In genomic region chr17:75242461-75243042, GRCh38 we compare ENCODE assay signal across 10 cellular contexts. TPM values are rescaled to one million over a fixed set of nuclear protein-coding genes. Genes with fewer than 3 reads are reported as not detected.
DNase-seq lines count a peak whose midpoint lies in the region; ATAC-seq and TF ChIP-seq lines count a peak whose summit lies in the region.
"Had no signal": no experiment of that assay in that cellular context is flagged by ENCODE, and none has a peak within 500 bp of the region (broad histone marks: within the 10 kb centered on the region; RNA-seq: fewer than 3 reads in every experiment).

No MANE protein-coding gene starts in this region.

- peaks cover 29% of the 10 kb centered on the region for H3K4me1 ChIP-seq in CD8-positive, alpha-beta memory T cell (ENCODE audit: insufficient read depth, low read length)
- H3K4me1 ChIP-seq in left ventricle myocardium inferior = peaks cover 31% of the 10 kb centered on the region
- H3K4me1 ChIP-seq: HAP-1 had no signal

- H3K36me3 Mint-ChIP-seq in CD8-positive, alpha-beta memory T cell = peaks cover 3 to 94% (median 24%) of the 10 kb centered on the region in 3 donors
- H3K36me3 Mint-ChIP-seq in activated T-helper 1 cell treated with anti-CD3 and anti-CD28 coated beads, Interleukin-12 subunit alpha, Interleukin-12 subunit beta, Interleukin-2, Interleukin-4 antibody, amounts not matched to agents 30 ng/mL and 10 ng/mL and 1 ng/mL, durations not matched to agents 14 hours and 24 hours and 36 hours (ENCODE audit: low read depth) = peaks cover 58% of the 10 kb centered on the region
- H3K36me3 Mint-ChIP-seq in nephron progenitor cell (ENCODE audit: low read depth) = peaks cover 35% of the 10 kb centered on the region

- peak overlapping the region; percentile 87 to 99 (median 96) for H3K27ac Mint-ChIP-seq in CD8-positive, alpha-beta memory T cell
- H3K27ac Mint-ChIP-seq in activated T-helper 1 cell treated with anti-CD3 and anti-CD28 coated beads, Interleukin-12 subunit alpha, Interleukin-12 subunit beta, Interleukin-2, Interleukin-4 antibody, amounts not matched to agents 30 ng/mL and 10 ng/mL and 1 ng/mL, durations not matched to agents 14 hours and 24 hours and 36 hours = peak overlapping the region; percentile 90
- H3K27ac Mint-ChIP-seq in nephron progenitor cell = peak overlapping the region; percentile 24

- no peaks in the 10 kb centered on the region for H3K9me3 ChIP-seq in CD8-positive, alpha-beta memory T cell (ENCODE audit: low read length)
- H3K9me3 ChIP-seq in left ventricle myocardium inferior (replicated peaks) = no peaks in the 10 kb centered on the region
- H3K9me3 ChIP-seq: HAP-1, upper lobe of left lung had no signal

- peak overlapping the region; percentile 60 for H3K27ac ChIP-seq in CD8-positive, alpha-beta memory T cell (ENCODE audit: low read depth, low read length)
- no peak overlapping the region for H3K27ac ChIP-seq in left ventricle myocardium inferior (replicated peaks)
- H3K27ac ChIP-seq: upper lobe of left lung had no signal

- intact Hi-C loops in activated T-helper 1 cell treated with anti-CD3 and anti-CD28 coated beads, Interleukin-12 subunit alpha, Interleukin-12 subunit beta, Interleukin-2, Interleukin-4 antibody, amounts not matched to agents 30 ng/mL and 10 ng/mL and 1 ng/mL, durations not matched to agents 14 hours and 24 hours and 36 hours (cut with micrococcal nuclease) = loop anchor here (1.0 to 2.0 kb wide), 2 partner anchors 8 to 18 kb away; partner anchors contain the start of genes GGA3 and MRPS7
- intact Hi-C loops in left ventricle myocardium inferior (cut with micrococcal nuclease) = no loop called here

- POLR2A ChIA-PET in CD8-positive, alpha-beta memory T cell (lab: Charles Lee) = interaction anchor here (0.5 to 1.3 kb wide), 5 partner anchors 13 to 156 kb away, joined by 3 to 9 read pairs (median 4); partner anchors contain the start of genes GGA3, MIF4GD and MRPS7

- peak; percentile 15 to 78 (median 55) for DNase-seq in CD8-positive, alpha-beta memory T cell
- peak; percentile 24 for DNase-seq in activated T-helper 1 cell treated with anti-CD3 and anti-CD28 coated beads, Interleukin-12 subunit alpha, Interleukin-12 subunit beta, Interleukin-2, Interleukin-4 antibody, amounts not matched to agents 30 ng/mL and 10 ng/mL and 1 ng/mL, durations not matched to agents 14 hours and 24 hours and 36 hours (ENCODE audit: low spot score)
- DNase-seq in nephron progenitor cell = no peak
- DNase-seq in NCI-H748 treated with DMSO at 0.1 percent for 48 hours (lab: John Stamatoyannopoulos, UW) = no peak
- DNase-seq in HuH-7.5 (ENCODE audit: low spot score) = no peak
- DNase-seq in left ventricle myocardium inferior = no peak
- DNase-seq in HT-29 (ENCODE audit: low spot score) = no peak

- ATAC-seq in HG02885 (IDR thresholded peaks at IDR 0.05; ENCODE audit: poor library complexity, unreplicated experiment) = peak; percentile 58

- peaks cover 58% of the 10 kb centered on the region for H3K36me3 ChIP-seq in CD8-positive, alpha-beta memory T cell (ENCODE audit: insufficient read depth, low read length)
- peaks cover 90% of the 10 kb centered on the region for H3K36me3 ChIP-seq in left ventricle myocardium inferior

- peaks cover 32 to 48% (median 36%) of the 10 kb centered on the region in 3 donors for H3K4me1 Mint-ChIP-seq in CD8-positive, alpha-beta memory T cell
- H3K4me1 Mint-ChIP-seq in activated T-helper 1 cell treated with anti-CD3 and anti-CD28 coated beads, Interleukin-12 subunit alpha, Interleukin-12 subunit beta, Interleukin-2, Interleukin-4 antibody, amounts not matched to agents 30 ng/mL and 10 ng/mL and 1 ng/mL, durations not matched to agents 14 hours and 24 hours and 36 hours (ENCODE audit: low read depth) = peaks cover 53% of the 10 kb centered on the region
- peaks cover 15% of the 10 kb centered on the region for H3K4me1 Mint-ChIP-seq in nephron progenitor cell

- no peaks in the 10 kb centered on the region for H3K27me3 ChIP-seq in CD8-positive, alpha-beta memory T cell (ENCODE audit: insufficient read depth, low read length, poor library complexity, severe bottlenecking)
- H3K27me3 ChIP-seq in left ventricle myocardium inferior (ENCODE audit: low read depth) = no peaks in the 10 kb centered on the region
- H3K27me3 ChIP-seq: upper lobe of left lung had no signal

- CTCF ChIA-PET in CD8-positive, alpha-beta memory T cell (lab: Charles Lee) = interaction anchor here (0.6 to 1.9 kb wide), 5 partner anchors 11 to 132 kb away, joined by 3 to 11 read pairs (median 4); partner anchors contain the start of gene MIF4GD

- TF ChIP-seq CTCF in nephron progenitor cell (IDR thresholded peaks at IDR 0.05) = no peak
- no peak for TF ChIP-seq CTCF in left ventricle myocardium inferior (IDR thresholded peaks at IDR 0.05; ENCODE audit: borderline replicate concordance)

- H3K4me3 Mint-ChIP-seq in CD8-positive, alpha-beta memory T cell = peak overlapping the region; percentile 16 to 89 (median 70)
- peak overlapping the region; percentile 64 for H3K4me3 Mint-ChIP-seq in activated T-helper 1 cell treated with anti-CD3 and anti-CD28 coated beads, Interleukin-12 subunit alpha, Interleukin-12 subunit beta, Interleukin-2, Interleukin-4 antibody, amounts not matched to agents 30 ng/mL and 10 ng/mL and 1 ng/mL, durations not matched to agents 14 hours and 24 hours and 36 hours
- H3K4me3 Mint-ChIP-seq in nephron progenitor cell = no peak overlapping the region

- H3K27me3 Mint-ChIP-seq in CD8-positive, alpha-beta memory T cell = peaks cover 0 to 1% of the 10 kb centered on the region in 2 donors
- H3K27me3 Mint-ChIP-seq in activated T-helper 1 cell treated with anti-CD3 and anti-CD28 coated beads, Interleukin-12 subunit alpha, Interleukin-12 subunit beta, Interleukin-2, Interleukin-4 antibody, amounts not matched to agents 30 ng/mL and 10 ng/mL and 1 ng/mL, durations not matched to agents 14 hours and 24 hours and 36 hours (ENCODE audit: insufficient read depth) = no peaks in the 10 kb centered on the region
- peaks cover 2% of the 10 kb centered on the region for H3K27me3 Mint-ChIP-seq in nephron progenitor cell (ENCODE audit: low read depth, poor library complexity)

- no peak overlapping the region for H3K4me3 ChIP-seq in CD8-positive, alpha-beta memory T cell (ENCODE audit: low read length)
- H3K4me3 ChIP-seq in left ventricle myocardium inferior = no peak overlapping the region
- H3K4me3 ChIP-seq: HAP-1, upper lobe of left lung had no signal

- H3K9me3 Mint-ChIP-seq in CD8-positive, alpha-beta memory T cell = no peaks in the 10 kb centered on the region
- no peaks in the 10 kb centered on the region for H3K9me3 Mint-ChIP-seq in activated T-helper 1 cell treated with anti-CD3 and anti-CD28 coated beads, Interleukin-12 subunit alpha, Interleukin-12 subunit beta, Interleukin-2, Interleukin-4 antibody, amounts not matched to agents 30 ng/mL and 10 ng/mL and 1 ng/mL, durations not matched to agents 14 hours and 24 hours and 36 hours
- H3K9me3 Mint-ChIP-seq in nephron progenitor cell = no peaks in the 10 kb centered on the region

RNA-seq across cellular contexts. Expression of gene GGA3, which starts 18.9 kb away (rescaled TPM):
- total RNA-seq in CD8-positive, alpha-beta memory T cell = 10 to 100 TPM; 73.2 to 75.1 TPM
- polyA plus RNA-seq in CD8-positive, alpha-beta memory T cell = 17.6 TPM
- total RNA-seq in activated T-helper 1 cell treated with anti-CD3 and anti-CD28 coated beads, Interleukin-12 subunit alpha, Interleukin-12 subunit beta, Interleukin-2, Interleukin-4 antibody, amounts not matched to agents 30 ng/mL and 10 ng/mL and 1 ng/mL, durations not matched to agents 14 hours and 24 hours and 36 hours = 93.4 and 94.3 TPM in 2 replicates
- total RNA-seq in left ventricle myocardium inferior = 18.8 TPM
- 16.4 and 20.7 TPM in 2 replicates for total RNA-seq in HT-29 (2014; rRNA removed; shearing (Covaris generic))

RNA-seq across cellular contexts. Expression of gene MRPS7, which starts 19.1 kb away (rescaled TPM):
- total RNA-seq in CD8-positive, alpha-beta memory T cell = 100 to 1,000 TPM; 101 to 102 TPM
- polyA plus RNA-seq in CD8-positive, alpha-beta memory T cell = 123 TPM
- total RNA-seq in activated T-helper 1 cell treated with anti-CD3 and anti-CD28 coated beads, Interleukin-12 subunit alpha, Interleukin-12 subunit beta, Interleukin-2, Interleukin-4 antibody, amounts not matched to agents 30 ng/mL and 10 ng/mL and 1 ng/mL, durations not matched to agents 14 hours and 24 hours and 36 hours = 126 and 130 TPM in 2 replicates
- total RNA-seq in left ventricle myocardium inferior = 115 TPM
- 77.5 and 77.7 TPM in 2 replicates for total RNA-seq in HT-29 (2014; rRNA removed; shearing (Covaris generic))

RNA-seq across cellular contexts. Expression of gene MIF4GD, which starts 28.5 kb away (rescaled TPM):
- total RNA-seq in CD8-positive, alpha-beta memory T cell = 10 to 100 TPM; 38.5 to 40.4 TPM
- polyA plus RNA-seq in CD8-positive, alpha-beta memory T cell = 108 TPM
- 49.0 and 49.3 TPM in 2 replicates for total RNA-seq in activated T-helper 1 cell treated with anti-CD3 and anti-CD28 coated beads, Interleukin-12 subunit alpha, Interleukin-12 subunit beta, Interleukin-2, Interleukin-4 antibody, amounts not matched to agents 30 ng/mL and 10 ng/mL and 1 ng/mL, durations not matched to agents 14 hours and 24 hours and 36 hours
- 11.9 TPM for total RNA-seq in left ventricle myocardium inferior
- total RNA-seq in HT-29 (2014; rRNA removed; shearing (Covaris generic)) = 22.8 and 28.8 TPM in 2 replicates

RNA-seq across cellular contexts. Expression of gene NUP85, which starts 37.1 kb away (rescaled TPM):
- 100 to 1,000 TPM; 147 to 152 TPM for total RNA-seq in CD8-positive, alpha-beta memory T cell
- polyA plus RNA-seq in CD8-positive, alpha-beta memory T cell = 39.0 TPM
- 122 and 129 TPM in 2 replicates for total RNA-seq in activated T-helper 1 cell treated with anti-CD3 and anti-CD28 coated beads, Interleukin-12 subunit alpha, Interleukin-12 subunit beta, Interleukin-2, Interleukin-4 antibody, amounts not matched to agents 30 ng/mL and 10 ng/mL and 1 ng/mL, durations not matched to agents 14 hours and 24 hours and 36 hours
- 21.2 TPM for total RNA-seq in left ventricle myocardium inferior
- 60.3 and 61.7 TPM in 2 replicates for total RNA-seq in HT-29 (2014; rRNA removed; shearing (Covaris generic))

RNA-seq across cellular contexts. Expression of gene SLC25A19, which starts 46.7 kb away (rescaled TPM):
- total RNA-seq in CD8-positive, alpha-beta memory T cell = 100 to 1,000 TPM; 119 to 126 TPM
- 15.5 TPM for polyA plus RNA-seq in CD8-positive, alpha-beta memory T cell
- total RNA-seq in activated T-helper 1 cell treated with anti-CD3 and anti-CD28 coated beads, Interleukin-12 subunit alpha, Interleukin-12 subunit beta, Interleukin-2, Interleukin-4 antibody, amounts not matched to agents 30 ng/mL and 10 ng/mL and 1 ng/mL, durations not matched to agents 14 hours and 24 hours and 36 hours = 119 and 126 TPM in 2 replicates
- 16.0 TPM for total RNA-seq in left ventricle myocardium inferior
- total RNA-seq in HT-29 (2014; rRNA removed; shearing (Covaris generic)) = 39.8 and 46.4 TPM in 2 replicates

Comparison
In these comparisons a context has a peak if more than half of its experiments do, and no peak if none do; other contexts are left out.
1. DNase-seq: peak in CD8-positive, alpha-beta memory T cell (5 of 5) and activated T-helper 1 cell treated with anti-CD3 and anti-CD28 coated beads, Interleukin-12 subunit alpha, Interleukin-12 subunit beta, Interleukin-2, Interleukin-4 antibody, amounts not matched to agents 30 ng/mL and 10 ng/mL and 1 ng/mL, durations not matched to agents 14 hours and 24 hours and 36 hours (single experiment); none in nephron progenitor cell (single experiment), NCI-H748 treated with DMSO at 0.1 percent for 48 hours (single experiment), HuH-7.5 (single experiment), left ventricle myocardium inferior (single experiment) and HT-29 (single experiment).
2. H3K27ac Mint-ChIP-seq: peak in every context shown above with its lines; median percentile 96 in CD8-positive, alpha-beta memory T cell; 90 in activated T-helper 1 cell treated with anti-CD3 and anti-CD28 coated beads, Interleukin-12 subunit alpha, Interleukin-12 subunit beta, Interleukin-2, Interleukin-4 antibody, amounts not matched to agents 30 ng/mL and 10 ng/mL and 1 ng/mL, durations not matched to agents 14 hours and 24 hours and 36 hours; 24 in nephron progenitor cell.